ENCODE assay signal across 3 cellular contexts in genomic region chr9:69798737-69799136, GRCh38.
A peak's percentile ranks its signal among the peaks of the same experiment; 100 is the strongest.
TF ChIP-seq lines count a peak whose summit lies in the region.

No MANE protein-coding gene starts in this region.

TF ChIP-seq in HepG2, 621 proteins besides CTCF, POLR2A, EP300 and RAD21:
- TF ChIP-seq KDM6A (CRISPR knock-in tag; IDR thresholded peaks at IDR 0.05; ENCODE audit: low read depth), result no peak
- TF ChIP-seq FOSL2 (CRISPR knock-in tag; IDR thresholded peaks at IDR 0.05), result peak; percentile 49; the same call in 1 of the 2 replicates
- TF ChIP-seq CREB1 (IDR thresholded peaks at IDR 0.05), result peak; percentile 81
- TF ChIP-seq CREB1 (CRISPR knock-in tag; IDR thresholded peaks at IDR 0.05), result no peak
- TF ChIP-seq ATF3 (CRISPR knock-in tag; IDR thresholded peaks at IDR 0.05), result peak; percentile 47; the same call in 1 of the 2 replicates
- TF ChIP-seq ZNF777 (CRISPR knock-in tag; IDR thresholded peaks at IDR 0.05), result no peak
- peak; percentile 44; the same call in 1 of the 2 replicates for TF ChIP-seq ZBTB21 (CRISPR knock-in tag; IDR thresholded peaks at IDR 0.05)
- TF ChIP-seq ATF7 (IDR thresholded peaks at IDR 0.05), result peak; percentile 94
- no peak for TF ChIP-seq ATF7 (CRISPR knock-in tag; IDR thresholded peaks at IDR 0.05)
- TF ChIP-seq TBP (CRISPR knock-in tag; IDR thresholded peaks at IDR 0.05), result no peak

TF ChIP-seq in endothelial cell of umbilical vein, 7 proteins besides CTCF, POLR2A, EP300 and RAD21:
- TF ChIP-seq GATA2 (IDR thresholded peaks at IDR 0.05; ENCODE audit: insufficient read depth, insufficient read length, low read depth, low read length) (no peak), JUN (IDR thresholded peaks at IDR 0.05; ENCODE audit: borderline replicate concordance, insufficient read depth, insufficient read length, low read depth) (peak; percentile 32), FOS (IDR thresholded peaks at IDR 0.05; ENCODE audit: borderline replicate concordance, insufficient read depth, low read length) (peak; percentile 27)
TF ChIP-seq in endothelial cell of umbilical vein: peak in this region for 2.

TF ChIP-seq in SK-N-SH treated with all-trans-retinoic acid at 6 μM for 48 hours, 23 proteins besides CTCF, POLR2A, EP300 and RAD21:
- TF ChIP-seq PPARA (CRISPR knock-in tag; IDR thresholded peaks at IDR 0.05; ENCODE audit: borderline replicate concordance) (no peak), ISL1 (CRISPR knock-in tag; IDR thresholded peaks at IDR 0.05) (no peak), ARNTL (CRISPR knock-in tag; IDR thresholded peaks at IDR 0.05; ENCODE audit: borderline replicate concordance, low read depth) (no peak), ZFP30 (CRISPR knock-in tag; IDR thresholded peaks at IDR 0.05) (no peak), PATZ1 (CRISPR knock-in tag; IDR thresholded peaks at IDR 0.05; ENCODE audit: borderline replicate concordance) (no peak), GLIS3 (CRISPR knock-in tag; IDR thresholded peaks at IDR 0.05) (no peak), SNAI2 (CRISPR knock-in tag; IDR thresholded peaks at IDR 0.05) (no peak), ZC3H10 (CRISPR knock-in tag; IDR thresholded peaks at IDR 0.05) (no peak), TCF4 (CRISPR knock-in tag; IDR thresholded peaks at IDR 0.05; ENCODE audit: borderline replicate concordance) (no peak), ESRRG (CRISPR knock-in tag; IDR thresholded peaks at IDR 0.05) (no peak), CSRNP3 (CRISPR knock-in tag; IDR thresholded peaks at IDR 0.05) (no peak), ZNF565 (CRISPR knock-in tag; conservative IDR thresholded peaks at IDR 0.05; ENCODE audit: low read depth) (no peak), RARB (CRISPR knock-in tag; IDR thresholded peaks at IDR 0.05) (no peak), POU6F1 (CRISPR knock-in tag; IDR thresholded peaks at IDR 0.05; ENCODE audit: borderline replicate concordance, low read depth) (no peak), ZFP3 (CRISPR knock-in tag; IDR thresholded peaks at IDR 0.05) (no peak), BACH2 (CRISPR knock-in tag; IDR thresholded peaks at IDR 0.05; ENCODE audit: borderline replicate concordance) (no peak)
